18 cellular contexts compared by ENCODE assay signal in genomic region chr10:1379601-1380000, GRCh38.
A peak's percentile ranks its signal among the peaks of the same experiment; 100 is the strongest.
DNase-seq lines count a peak whose midpoint lies in the region; ATAC-seq, FAIRE-seq and TF ChIP-seq lines count a peak whose summit lies in the region.
"Had no signal": no experiment of that assay in that cellular context is flagged by ENCODE, and none has a peak within 500 bp of the region (broad histone marks: within the 10 kb centered on the region; RNA-seq: fewer than 3 reads in every experiment).

No MANE protein-coding gene starts in this region.

- H3K4me2 ChIP-seq in K562 (ENCODE audit: insufficient read depth, low read length): no peak overlapping the region

- 1% methylated on average over 9 of the region's 9 CpGs for WGBS in K562 (ENCODE audit: insufficient coverage, low coverage, missing lambda C conversion rate)

- H3K27ac ChIP-seq in C4-2B (no peak overlapping the region), K562 (ENCODE audit: extremely low read depth, low read depth, low read length) (no peak overlapping the region)
- H3K27ac ChIP-seq: parathyroid adenoma, SJSA1, suprapubic skin had no signal

- H3K9me3 Mint-ChIP-seq in nephron: peaks cover 4% of the 10 kb centered on the region
- peaks cover 3% of the 10 kb centered on the region for H3K9me3 Mint-ChIP-seq in activated CD8-positive, alpha-beta T cell treated with anti-CD3 and anti-CD28 coated beads for 36 hours

- no peak overlapping the region for H3K9ac ChIP-seq in K562 (ENCODE audit: insufficient read depth in 1 of 2, low read depth in 2 of 2, low read length in 2 of 2)
- H3K9ac ChIP-seq: parathyroid adenoma had no signal

- H2AFZ ChIP-seq in K562 (ENCODE audit: low read depth, low read length): no peak overlapping the region
- H2AFZ ChIP-seq: parathyroid adenoma had no signal

- no peaks in the 10 kb centered on the region for H3K9me1 ChIP-seq in K562 (ENCODE audit: control insufficient read depth, insufficient read depth, low read length)

- peak; percentile 60; the same call in 1 of the 3 replicates for ATAC-seq in K562
- no peak for ATAC-seq in GM19351 (IDR thresholded peaks at IDR 0.05; ENCODE audit: unreplicated experiment)
- ATAC-seq in activated CD8-positive, alpha-beta T cell treated with anti-CD3 and anti-CD28 coated beads for 36 hours: no peak

- no peaks in the 10 kb centered on the region for H3K4me1 ChIP-seq in K562 (replicated peaks in 1 of 2; ENCODE audit: control insufficient read depth in 2 of 2, insufficient read depth in 2 of 2, low read length in 2 of 2)
- H3K4me1 ChIP-seq: SJSA1, suprapubic skin had no signal

- TF ChIP-seq RAD21 in K562 (CRISPR knock-in tag; conservative IDR thresholded peaks at IDR 0.05 in 1 of 2, IDR thresholded peaks at IDR 0.05 in 1 of 2): peak in 1 of 2 experiments; percentile 48; a peak in 2 of 4 replicates

- H3K79me2 ChIP-seq in K562 (ENCODE audit: control insufficient read depth, insufficient read depth, low read length): no peaks in the 10 kb centered on the region
- H3K79me2 ChIP-seq: parathyroid adenoma had no signal

- H4K20me1 ChIP-seq in K562 (replicated peaks; ENCODE audit: control insufficient read depth, insufficient read depth, low read length): peaks cover 4% of the 10 kb centered on the region; the same call in 1 of the 2 replicates

- TF ChIP-seq EP300 in K562 (IDR thresholded peaks at IDR 0.05; ENCODE audit: low read length): no peak

- DNase-seq in H7 (peak; percentile 88), K562 (ENCODE audit: extremely low read depth in 1 of 4, low spot score in 3 of 4) (peak in 1 of 4 experiments; percentile 9), EL (no peak), frontal cortex (ENCODE audit: low spot score in 2 of 2) (no peak)
- no peak for DNase-seq in activated CD8-positive, alpha-beta T cell treated with anti-CD3 and anti-CD28 coated beads for 36 hours
- DNase-seq: activated CD4-positive, alpha-beta T cell treated with anti-CD3 and anti-CD28 coated beads, Interleukin-2, amount 50 U/mL, for 4 hours; activated naive CD4-positive, alpha-beta T cell; DMS153; effector CD8-positive, alpha-beta T cell; NCI-H2081 had no signal

- FAIRE-seq in K562 (lab: Jason Lieb, UNC) (no peak), frontal cortex (lab: Jason Lieb, UNC) (no peak)

- CTCF ChIA-PET in K562 (lab: Yijun Ruan, JAX; ENCODE audit: low intra/inter-chr PET ratio): no interaction called here
- CTCF ChIA-PET in activated CD8-positive, alpha-beta T cell treated with anti-CD3 and anti-CD28 coated beads for 36 hours (lab: Charles Lee): interaction anchor here (1.3 kb wide), 1 partner anchor 11 kb away, joined by 3 read pairs; no protein-coding TSS in a partner anchor

- intact Hi-C loops in K562 (cut with micrococcal nuclease): no loop called here
- intact Hi-C loops in activated CD8-positive, alpha-beta T cell treated with anti-CD3 and anti-CD28 coated beads for 36 hours (cut with micrococcal nuclease): no loop called here

- H3K27me3 Mint-ChIP-seq in nephron (ENCODE audit: low read depth): peaks cover 56% of the 10 kb centered on the region
- peaks cover 35% of the 10 kb centered on the region for H3K27me3 Mint-ChIP-seq in activated CD8-positive, alpha-beta T cell treated with anti-CD3 and anti-CD28 coated beads for 36 hours

- peak; percentile 74 for TF ChIP-seq CTCF in C4-2B (conservative IDR thresholded peaks at IDR 0.05)
- peak; percentile 17 to 40 (median 37); a peak in 4 of 6 replicates for TF ChIP-seq CTCF in K562 (IDR thresholded peaks at IDR 0.05 in 2 of 3, conservative IDR thresholded peaks at IDR 0.05 in 1 of 3; ENCODE audit: insufficient read depth in 2 of 3, low read depth in 1 of 3, low read length in 3 of 3)
- peak in 2 of 3 experiments; percentile 24 to 45 for TF ChIP-seq CTCF in nephron (IDR thresholded peaks at IDR 0.05; ENCODE audit: unreplicated experiment in 3 of 3)
- no peak for TF ChIP-seq CTCF in activated CD8-positive, alpha-beta T cell treated with anti-CD3 and anti-CD28 coated beads for 36 hours (IDR thresholded peaks at IDR 0.05)

- in situ Hi-C loops in K562 (cut with MboI): no loop called here

- POLR2A ChIA-PET in K562 (lab: Yijun Ruan, JAX): no interaction called here
- POLR2A ChIA-PET in activated CD8-positive, alpha-beta T cell treated with anti-CD3 and anti-CD28 coated beads for 36 hours (lab: Charles Lee): no interaction called here

- H3K27ac Mint-ChIP-seq in nephron: no peak overlapping the region
- no peak overlapping the region for H3K27ac Mint-ChIP-seq in activated CD8-positive, alpha-beta T cell treated with anti-CD3 and anti-CD28 coated beads for 36 hours
- H3K27ac Mint-ChIP-seq: B cell, mesothelial cell of epicardium had no signal

- no peak overlapping the region for H3K4me3 Mint-ChIP-seq in nephron
- no peak overlapping the region for H3K4me3 Mint-ChIP-seq in activated CD8-positive, alpha-beta T cell treated with anti-CD3 and anti-CD28 coated beads for 36 hours
- H3K4me3 Mint-ChIP-seq: B cell, mesothelial cell of epicardium had no signal

- no TSS peak for BruUV-seq in K562 (replicated peaks; lab: Mats Ljungman, UMichigan)

- TF ChIP-seq POLR2A in K562 (conservative IDR thresholded peaks at IDR 0.05): no peak

- H3K4me3 ChIP-seq in H7 (ENCODE audit: insufficient read depth, low read depth, low read length) (no peak overlapping the region), K562 (no peak overlapping the region)
- H3K4me3 ChIP-seq: SJSA1, suprapubic skin had no signal

- H3K36me3 Mint-ChIP-seq in nephron (ENCODE audit: low read depth): no peaks in the 10 kb centered on the region
- no peaks in the 10 kb centered on the region for H3K36me3 Mint-ChIP-seq in activated CD8-positive, alpha-beta T cell treated with anti-CD3 and anti-CD28 coated beads for 36 hours (ENCODE audit: low read depth)
- H3K36me3 Mint-ChIP-seq: mesothelial cell of epicardium had no signal

- H3K27me3 ChIP-seq in H7 (ENCODE audit: control insufficient read depth, insufficient read depth, low read length) (no peaks in the 10 kb centered on the region), K562 (ENCODE audit: control insufficient read depth in 2 of 2, insufficient read depth in 2 of 2, low read length in 2 of 2) (peaks cover 11 to 36% of the 10 kb centered on the region in 2 experiments; a peak in 4 of 5 replicates)

- H3K36me3 ChIP-seq in H7 (replicated peaks; ENCODE audit: control insufficient read depth, insufficient read depth, low read length) (no peaks in the 10 kb centered on the region), K562 (ENCODE audit: control insufficient read depth, insufficient read depth, low read length) (no peaks in the 10 kb centered on the region)
- H3K36me3 ChIP-seq: SJSA1, suprapubic skin had no signal

- no peaks in the 10 kb centered on the region for H3K9me3 ChIP-seq in K562 (replicated peaks; ENCODE audit: control insufficient read depth, insufficient read depth, low read depth, low read length)
- H3K9me3 ChIP-seq: SJSA1, suprapubic skin had no signal

- H3K4me1 Mint-ChIP-seq in nephron: peaks cover 35% of the 10 kb centered on the region
- no peaks in the 10 kb centered on the region for H3K4me1 Mint-ChIP-seq in activated CD8-positive, alpha-beta T cell treated with anti-CD3 and anti-CD28 coated beads for 36 hours (ENCODE audit: low read depth)
- H3K4me1 Mint-ChIP-seq: B cell, mesothelial cell of epicardium had no signal

TF ChIP-seq in K562, 482 proteins besides CTCF, POLR2A, EP300 and RAD21:
- no peak for TF ChIP-seq ZNF431 (CRISPR knock-in tag; IDR thresholded peaks at IDR 0.05)
